In the genomic region with DNA sequence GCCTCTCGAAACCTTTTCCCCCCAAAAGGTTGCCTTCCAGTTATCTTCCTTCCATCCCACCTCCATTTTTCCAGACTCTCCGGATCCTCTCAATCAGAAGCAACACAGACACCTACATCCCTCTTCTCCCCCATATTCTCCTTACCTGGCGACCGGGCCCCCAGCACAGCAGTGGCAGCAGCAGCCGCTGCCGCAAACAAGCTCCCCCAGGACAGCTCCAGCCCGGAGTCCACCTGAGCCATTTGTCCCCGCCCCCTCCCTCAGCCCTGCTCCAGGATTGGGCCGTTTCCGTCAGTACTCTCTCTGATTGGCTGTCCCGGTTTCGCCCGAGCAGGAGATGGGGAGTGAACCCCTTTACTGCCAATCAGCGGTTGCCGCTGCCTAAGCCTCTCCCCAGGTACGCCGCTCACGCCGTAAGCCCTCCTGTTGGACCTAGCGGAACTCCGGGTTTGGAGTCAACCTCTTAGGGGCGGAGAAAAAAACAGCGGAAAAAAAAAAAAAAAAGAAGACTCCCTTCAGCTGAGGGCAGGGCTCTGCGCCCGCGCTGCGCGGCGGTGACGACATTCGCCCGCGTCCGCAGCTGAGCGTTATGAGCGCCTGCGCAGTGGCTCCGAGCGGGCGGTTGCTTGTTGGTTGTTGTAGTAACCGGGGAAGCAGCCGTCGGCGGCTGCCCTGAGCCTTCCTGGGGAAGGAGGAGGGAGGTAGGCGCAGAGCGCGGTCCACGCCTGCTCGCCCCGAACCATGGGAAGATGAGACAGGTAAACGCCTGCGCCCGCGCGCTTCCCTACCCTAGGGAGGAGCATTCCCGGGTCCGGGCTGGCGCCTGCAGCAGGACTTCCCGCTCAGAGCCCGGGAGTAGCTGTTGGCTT, we compare ENCODE assay signal across 1 cellular context.
TF ChIP-seq lines count a peak whose summit lies in the region.

A gene with protein sequence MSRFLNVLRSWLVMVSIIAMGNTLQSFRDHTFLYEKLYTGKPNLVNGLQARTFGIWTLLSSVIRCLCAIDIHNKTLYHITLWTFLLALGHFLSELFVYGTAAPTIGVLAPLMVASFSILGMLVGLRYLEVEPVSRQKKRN (minus strand): TSS at position 247 of the 869 bp plus-strand sequence. CDS start 3,374 bp downstream, outside the sequence.
A gene with protein sequence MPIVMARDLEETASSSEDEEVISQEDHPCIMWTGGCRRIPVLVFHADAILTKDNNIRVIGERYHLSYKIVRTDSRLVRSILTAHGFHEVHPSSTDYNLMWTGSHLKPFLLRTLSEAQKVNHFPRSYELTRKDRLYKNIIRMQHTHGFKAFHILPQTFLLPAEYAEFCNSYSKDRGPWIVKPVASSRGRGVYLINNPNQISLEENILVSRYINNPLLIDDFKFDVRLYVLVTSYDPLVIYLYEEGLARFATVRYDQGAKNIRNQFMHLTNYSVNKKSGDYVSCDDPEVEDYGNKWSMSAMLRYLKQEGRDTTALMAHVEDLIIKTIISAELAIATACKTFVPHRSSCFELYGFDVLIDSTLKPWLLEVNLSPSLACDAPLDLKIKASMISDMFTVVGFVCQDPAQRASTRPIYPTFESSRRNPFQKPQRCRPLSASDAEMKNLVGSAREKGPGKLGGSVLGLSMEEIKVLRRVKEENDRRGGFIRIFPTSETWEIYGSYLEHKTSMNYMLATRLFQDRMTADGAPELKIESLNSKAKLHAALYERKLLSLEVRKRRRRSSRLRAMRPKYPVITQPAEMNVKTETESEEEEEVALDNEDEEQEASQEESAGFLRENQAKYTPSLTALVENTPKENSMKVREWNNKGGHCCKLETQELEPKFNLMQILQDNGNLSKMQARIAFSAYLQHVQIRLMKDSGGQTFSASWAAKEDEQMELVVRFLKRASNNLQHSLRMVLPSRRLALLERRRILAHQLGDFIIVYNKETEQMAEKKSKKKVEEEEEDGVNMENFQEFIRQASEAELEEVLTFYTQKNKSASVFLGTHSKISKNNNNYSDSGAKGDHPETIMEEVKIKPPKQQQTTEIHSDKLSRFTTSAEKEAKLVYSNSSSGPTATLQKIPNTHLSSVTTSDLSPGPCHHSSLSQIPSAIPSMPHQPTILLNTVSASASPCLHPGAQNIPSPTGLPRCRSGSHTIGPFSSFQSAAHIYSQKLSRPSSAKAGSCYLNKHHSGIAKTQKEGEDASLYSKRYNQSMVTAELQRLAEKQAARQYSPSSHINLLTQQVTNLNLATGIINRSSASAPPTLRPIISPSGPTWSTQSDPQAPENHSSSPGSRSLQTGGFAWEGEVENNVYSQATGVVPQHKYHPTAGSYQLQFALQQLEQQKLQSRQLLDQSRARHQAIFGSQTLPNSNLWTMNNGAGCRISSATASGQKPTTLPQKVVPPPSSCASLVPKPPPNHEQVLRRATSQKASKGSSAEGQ (N-terminal part only) (plus strand): TSS at position 617 of the 869 bp plus-strand sequence. CDS start 1,904 bp downstream, outside the sequence.

TF ChIP-seq in HEK293, 187 proteins besides CTCF, POLR2A, EP300 and RAD21 (continued from another document):
- TF ChIP-seq ZNF335 (tag by site-specific recombination; conservative IDR thresholded peaks at IDR 0.05), result peak; percentile 74
- no peak for TF ChIP-seq ZNF529 (tag by site-specific recombination; IDR thresholded peaks at IDR 0.05; ENCODE audit: insufficient replicate concordance)
- no peak; the same call in 1 of the 2 replicates for TF ChIP-seq ZNF843 (tag by site-specific recombination; IDR thresholded peaks at IDR 0.05)
- peak; percentile 61 for TF ChIP-seq GLIS2 (tag by site-specific recombination; IDR thresholded peaks at IDR 0.05)
- TF ChIP-seq GLI2 (tag by site-specific recombination; IDR thresholded peaks at IDR 0.05; ENCODE audit: borderline replicate concordance, low read depth), result no peak
- TF ChIP-seq, protein P1, sequence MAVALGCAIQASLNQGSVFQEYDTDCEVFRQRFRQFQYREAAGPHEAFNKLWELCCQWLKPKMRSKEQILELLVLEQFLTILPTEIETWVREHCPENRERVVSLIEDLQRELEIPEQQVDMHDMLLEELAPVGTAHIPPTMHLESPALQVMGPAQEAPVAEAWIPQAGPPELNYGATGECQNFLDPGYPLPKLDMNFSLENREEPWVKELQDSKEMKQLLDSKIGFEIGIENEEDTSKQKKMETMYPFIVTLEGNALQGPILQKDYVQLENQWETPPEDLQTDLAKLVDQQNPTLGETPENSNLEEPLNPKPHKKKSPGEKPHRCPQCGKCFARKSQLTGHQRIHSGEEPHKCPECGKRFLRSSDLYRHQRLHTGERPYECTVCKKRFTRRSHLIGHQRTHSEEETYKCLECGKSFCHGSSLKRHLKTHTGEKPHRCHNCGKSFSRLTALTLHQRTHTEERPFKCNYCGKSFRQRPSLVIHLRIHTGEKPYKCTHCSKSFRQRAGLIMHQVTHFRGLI (tag by site-specific recombination; IDR thresholded peaks at IDR 0.05), result no peak
- no peak; the same call in 1 of the 2 replicates for TF ChIP-seq ZBTB48 (tag by site-specific recombination; IDR thresholded peaks at IDR 0.05)
- TF ChIP-seq ZNF626 (tag by site-specific recombination; IDR thresholded peaks at IDR 0.05), result no peak
- TF ChIP-seq ZNF354C (tag by site-specific recombination; IDR thresholded peaks at IDR 0.05; ENCODE audit: borderline replicate concordance, low read depth), result no peak
- TF ChIP-seq ZNF211 (tag by site-specific recombination; IDR thresholded peaks at IDR 0.05; ENCODE audit: low read depth), result no peak
- no peak; the same call in 1 of the 2 replicates for TF ChIP-seq ZIC2 (tag by site-specific recombination; IDR thresholded peaks at IDR 0.05)
- TF ChIP-seq ZSCAN23 (tag by site-specific recombination; IDR thresholded peaks at IDR 0.05), result 0 out of 2 replicates have a peak, but pooled peaks have one; percentile 31
- peak; percentile 77 for TF ChIP-seq SP3 (tag by site-specific recombination; IDR thresholded peaks at IDR 0.05)
- no peak for TF ChIP-seq RBAK (tag by site-specific recombination; IDR thresholded peaks at IDR 0.05)
- TF ChIP-seq, protein P2, sequence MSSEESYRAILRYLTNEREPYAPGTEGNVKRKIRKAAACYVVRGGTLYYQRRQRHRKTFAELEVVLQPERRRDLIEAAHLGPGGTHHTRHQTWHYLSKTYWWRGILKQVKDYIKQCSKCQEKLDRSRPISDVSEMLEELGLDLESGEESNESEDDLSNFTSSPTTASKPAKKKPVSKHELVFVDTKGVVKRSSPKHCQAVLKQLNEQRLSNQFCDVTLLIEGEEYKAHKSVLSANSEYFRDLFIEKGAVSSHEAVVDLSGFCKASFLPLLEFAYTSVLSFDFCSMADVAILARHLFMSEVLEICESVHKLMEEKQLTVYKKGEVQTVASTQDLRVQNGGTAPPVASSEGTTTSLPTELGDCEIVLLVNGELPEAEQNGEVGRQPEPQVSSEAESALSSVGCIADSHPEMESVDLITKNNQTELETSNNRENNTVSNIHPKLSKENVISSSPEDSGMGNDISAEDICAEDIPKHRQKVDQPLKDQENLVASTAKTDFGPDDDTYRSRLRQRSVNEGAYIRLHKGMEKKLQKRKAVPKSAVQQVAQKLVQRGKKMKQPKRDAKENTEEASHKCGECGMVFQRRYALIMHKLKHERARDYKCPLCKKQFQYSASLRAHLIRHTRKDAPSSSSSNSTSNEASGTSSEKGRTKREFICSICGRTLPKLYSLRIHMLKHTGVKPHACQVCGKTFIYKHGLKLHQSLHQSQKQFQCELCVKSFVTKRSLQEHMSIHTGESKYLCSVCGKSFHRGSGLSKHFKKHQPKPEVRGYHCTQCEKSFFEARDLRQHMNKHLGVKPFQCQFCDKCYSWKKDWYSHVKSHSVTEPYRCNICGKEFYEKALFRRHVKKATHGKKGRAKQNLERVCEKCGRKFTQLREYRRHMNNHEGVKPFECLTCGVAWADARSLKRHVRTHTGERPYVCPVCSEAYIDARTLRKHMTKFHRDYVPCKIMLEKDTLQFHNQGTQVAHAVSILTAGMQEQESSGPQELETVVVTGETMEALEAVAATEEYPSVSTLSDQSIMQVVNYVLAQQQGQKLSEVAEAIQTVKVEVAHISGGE (tag by site-specific recombination; conservative IDR thresholded peaks at IDR 0.05; ENCODE audit: low read depth), result peak; percentile 67
- TF ChIP-seq, protein P3, sequence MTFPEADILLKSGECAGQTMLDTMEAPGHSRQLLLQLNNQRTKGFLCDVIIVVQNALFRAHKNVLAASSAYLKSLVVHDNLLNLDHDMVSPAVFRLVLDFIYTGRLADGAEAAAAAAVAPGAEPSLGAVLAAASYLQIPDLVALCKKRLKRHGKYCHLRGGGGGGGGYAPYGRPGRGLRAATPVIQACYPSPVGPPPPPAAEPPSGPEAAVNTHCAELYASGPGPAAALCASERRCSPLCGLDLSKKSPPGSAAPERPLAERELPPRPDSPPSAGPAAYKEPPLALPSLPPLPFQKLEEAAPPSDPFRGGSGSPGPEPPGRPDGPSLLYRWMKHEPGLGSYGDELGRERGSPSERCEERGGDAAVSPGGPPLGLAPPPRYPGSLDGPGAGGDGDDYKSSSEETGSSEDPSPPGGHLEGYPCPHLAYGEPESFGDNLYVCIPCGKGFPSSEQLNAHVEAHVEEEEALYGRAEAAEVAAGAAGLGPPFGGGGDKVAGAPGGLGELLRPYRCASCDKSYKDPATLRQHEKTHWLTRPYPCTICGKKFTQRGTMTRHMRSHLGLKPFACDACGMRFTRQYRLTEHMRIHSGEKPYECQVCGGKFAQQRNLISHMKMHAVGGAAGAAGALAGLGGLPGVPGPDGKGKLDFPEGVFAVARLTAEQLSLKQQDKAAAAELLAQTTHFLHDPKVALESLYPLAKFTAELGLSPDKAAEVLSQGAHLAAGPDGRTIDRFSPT (tag by site-specific recombination; IDR thresholded peaks at IDR 0.05), result no peak
- TF ChIP-seq EGR2 (tag by site-specific recombination; IDR thresholded peaks at IDR 0.05; ENCODE audit: low read depth), result peak; percentile 51; the same call in 1 of the 2 replicates
- no peak for TF ChIP-seq ZFP3 (tag by site-specific recombination; IDR thresholded peaks at IDR 0.05; ENCODE audit: low read depth)
- TF ChIP-seq ZSCAN30 (tag by site-specific recombination; IDR thresholded peaks at IDR 0.05), result no peak; the same call in 1 of the 2 replicates
- no peak for TF ChIP-seq ZNF24 (tag by site-specific recombination; IDR thresholded peaks at IDR 0.05)
- TF ChIP-seq, protein P4, sequence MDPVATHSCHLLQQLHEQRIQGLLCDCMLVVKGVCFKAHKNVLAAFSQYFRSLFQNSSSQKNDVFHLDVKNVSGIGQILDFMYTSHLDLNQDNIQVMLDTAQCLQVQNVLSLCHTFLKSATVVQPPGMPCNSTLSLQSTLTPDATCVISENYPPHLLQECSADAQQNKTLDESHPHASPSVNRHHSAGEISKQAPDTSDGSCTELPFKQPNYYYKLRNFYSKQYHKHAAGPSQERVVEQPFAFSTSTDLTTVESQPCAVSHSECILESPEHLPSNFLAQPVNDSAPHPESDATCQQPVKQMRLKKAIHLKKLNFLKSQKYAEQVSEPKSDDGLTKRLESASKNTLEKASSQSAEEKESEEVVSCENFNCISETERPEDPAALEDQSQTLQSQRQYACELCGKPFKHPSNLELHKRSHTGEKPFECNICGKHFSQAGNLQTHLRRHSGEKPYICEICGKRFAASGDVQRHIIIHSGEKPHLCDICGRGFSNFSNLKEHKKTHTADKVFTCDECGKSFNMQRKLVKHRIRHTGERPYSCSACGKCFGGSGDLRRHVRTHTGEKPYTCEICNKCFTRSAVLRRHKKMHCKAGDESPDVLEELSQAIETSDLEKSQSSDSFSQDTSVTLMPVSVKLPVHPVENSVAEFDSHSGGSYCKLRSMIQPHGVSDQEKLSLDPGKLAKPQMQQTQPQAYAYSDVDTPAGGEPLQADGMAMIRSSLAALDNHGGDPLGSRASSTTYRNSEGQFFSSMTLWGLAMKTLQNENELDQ (tag by site-specific recombination; IDR thresholded peaks at IDR 0.05; ENCODE audit: low read depth), result no peak
